ENCODE assay signal across 1 cellular context in genomic region chr18:8994603-8995002, GRCh38.
TF ChIP-seq lines count a peak whose summit lies in the region.

No MANE protein-coding gene starts in this region.

TF ChIP-seq in K562, 482 proteins besides CTCF, POLR2A, EP300 and RAD21 (continued from another document and continues in another):
- TF ChIP-seq TFAP4 (CRISPR knock-in tag; IDR thresholded peaks at IDR 0.05; ENCODE audit: borderline replicate concordance) (no peak), TAF7 (tag; IDR thresholded peaks at IDR 0.05) (no peak), ZNF24 (IDR thresholded peaks at IDR 0.05) (no peak), CTCFL (IDR thresholded peaks at IDR 0.05; ENCODE audit: borderline replicate concordance, insufficient read depth, low read depth, low read length, poor library complexity, severe bottlenecking) (no peak), KAT2B (IDR thresholded peaks at IDR 0.05; ENCODE audit: low read depth, low read length) (no peak), NBN (IDR thresholded peaks at IDR 0.05; ENCODE audit: low read depth) (0 out of 2 replicates have a peak, but pooled peaks have one; percentile 53), ARNT (IDR thresholded peaks at IDR 0.05) (no peak), SRSF1 (IDR thresholded peaks at IDR 0.05; ENCODE audit: low read depth, low read length) (no peak), BDP1 (IDR thresholded peaks at IDR 0.05; ENCODE audit: insufficient read depth, insufficient read length) (no peak), RFX7 (CRISPR knock-in tag; IDR thresholded peaks at IDR 0.05) (no peak), FOXA1 (IDR thresholded peaks at IDR 0.05; ENCODE audit: borderline replicate concordance) (no peak), ZNF445 (CRISPR knock-in tag; IDR thresholded peaks at IDR 0.05; ENCODE audit: low read depth) (no peak), GTF3C2 (IDR thresholded peaks at IDR 0.05; ENCODE audit: borderline replicate concordance, extremely low read depth, insufficient read length) (no peak), SOX6 (IDR thresholded peaks at IDR 0.05) (peak; percentile 64), MLLT1 (IDR thresholded peaks at IDR 0.05) (no peak), NCOA1 (IDR thresholded peaks at IDR 0.05; ENCODE audit: low read depth) (no peak), PHB (CRISPR knock-in tag; IDR thresholded peaks at IDR 0.05) (no peak), GABPB2 (CRISPR knock-in tag; conservative IDR thresholded peaks at IDR 0.05) (no peak), SRSF7 (optimal IDR thresholded peaks at IDR 0.05; ENCODE audit: low read depth, low read length) (no peak), FOXP4 (CRISPR knock-in tag; IDR thresholded peaks at IDR 0.05; ENCODE audit: borderline replicate concordance) (no peak), RERE (CRISPR knock-in tag; IDR thresholded peaks at IDR 0.05; ENCODE audit: borderline replicate concordance) (no peak), PRPF4 (IDR thresholded peaks at IDR 0.05; ENCODE audit: insufficient read depth, low read depth, low read length, poor library complexity, severe bottlenecking) (no peak), ZMIZ1 (IDR thresholded peaks at IDR 0.05; ENCODE audit: low read depth in 2 of 2, low read length in 2 of 2) (no peak), NFXL1 (CRISPR knock-in tag; IDR thresholded peaks at IDR 0.05) (no peak), IRF1 (CRISPR knock-in tag; IDR thresholded peaks at IDR 0.05; ENCODE audit: borderline replicate concordance) (no peak), STAT5A (IDR thresholded peaks at IDR 0.05; ENCODE audit: borderline replicate concordance, low read length) (peak; percentile 41; the same call in 1 of the 2 replicates), KDM5B (IDR thresholded peaks at IDR 0.05; ENCODE audit: insufficient replicate concordance, low read depth, low read length) (no peak), ZEB2 (IDR thresholded peaks at IDR 0.05) (peak; percentile 78), CBX3 (IDR thresholded peaks at IDR 0.05; ENCODE audit: borderline replicate concordance in 1 of 2, low read length in 2 of 2) (no peak), KDM2B (CRISPR knock-in tag; IDR thresholded peaks at IDR 0.05) (no peak), ZNF311 (CRISPR knock-in tag; IDR thresholded peaks at IDR 0.05) (no peak), SMARCA4 (IDR thresholded peaks at IDR 0.05) (peak; percentile 80), ARID1B (IDR thresholded peaks at IDR 0.05) (peak; percentile 79), ZNF589 (CRISPR knock-in tag; IDR thresholded peaks at IDR 0.05; ENCODE audit: low read depth) (peak; percentile 40; the same call in 1 of the 2 replicates), RCOR1 (IDR thresholded peaks at IDR 0.05; ENCODE audit: borderline replicate concordance in 1 of 2, low read depth in 2 of 2, low read length in 2 of 2) (peak in 1 of 2 experiments; percentile 21; a peak in 1 of 4 replicates), MYC (IDR thresholded peaks at IDR 0.05; ENCODE audit: low read depth, low read length) (0 out of 2 replicates have a peak, but pooled peaks have one; percentile 27), MYC (CRISPR knock-in tag; IDR thresholded peaks at IDR 0.05; ENCODE audit: borderline replicate concordance, low read depth) (no peak), ZBTB26 (CRISPR knock-in tag; IDR thresholded peaks at IDR 0.05) (no peak), ZNF586 (CRISPR knock-in tag; conservative IDR thresholded peaks at IDR 0.05) (no peak), POLR2H (tag; IDR thresholded peaks at IDR 0.05; ENCODE audit: low read depth) (no peak), KLF1 (tag; IDR thresholded peaks at IDR 0.05) (no peak), ZNF695 (CRISPR knock-in tag; IDR thresholded peaks at IDR 0.05) (no peak)
